In genomic region chr14:91901449-91902250, GRCh38 we compare ENCODE assay signal across 18 cellular contexts. TPM values are rescaled to one million over a fixed set of nuclear protein-coding genes. Genes with fewer than 3 reads are reported as not detected.
DNase-seq lines count a peak whose midpoint lies in the region; ATAC-seq, FAIRE-seq and TF ChIP-seq lines count a peak whose summit lies in the region.
"Had no signal": no experiment of that assay in that cellular context is flagged by ENCODE, and none has a peak within 500 bp of the region (broad histone marks: within the 10 kb centered on the region; RNA-seq: fewer than 3 reads in every experiment).

No MANE protein-coding gene starts in this region.

- H3K4me2 ChIP-seq in MM.1S (ENCODE audit: low read depth, low read length), result no peak overlapping the region
- H3K4me2 ChIP-seq in PC-3 (ENCODE audit: low read length), result no peak overlapping the region

- no peaks in the 10 kb centered on the region for H3F3A ChIP-seq in MM.1S (ENCODE audit: insufficient read depth, low read length)
- no peaks in the 10 kb centered on the region for H3F3A ChIP-seq in PC-3 (ENCODE audit: low read length, unreplicated experiment)

- peaks cover 0 to 5% (median 0%) of the 10 kb centered on the region in 4 donors for H3K27me3 ChIP-seq in esophagus muscularis mucosa
- no peaks in the 10 kb centered on the region for H3K27me3 ChIP-seq in testis
- no peaks in the 10 kb centered on the region for H3K27me3 ChIP-seq in MM.1S (replicated peaks; ENCODE audit: insufficient read depth, low read length)
- H3K27me3 ChIP-seq in PC-3 (ENCODE audit: low read length), result peaks cover 6% of the 10 kb centered on the region; the same call in 1 of the 2 replicates

- TF ChIP-seq CTCF in esophagus muscularis mucosa (IDR thresholded peaks at IDR 0.05) (no peak), kidney (IDR thresholded peaks at IDR 0.05; ENCODE audit: borderline replicate concordance, extremely low read depth, insufficient read depth) (no peak), testis (IDR thresholded peaks at IDR 0.05) (no peak), GM10248 (IDR thresholded peaks at IDR 0.05; ENCODE audit: control extremely low read depth, extremely low read depth, low read depth, missing control alignments) (no peak), MM.1S (IDR thresholded peaks at IDR 0.05; ENCODE audit: low read length) (no peak), PC-3 (conservative IDR thresholded peaks at IDR 0.05; ENCODE audit: low read depth, low read length) (no peak)

- H3K9me2 ChIP-seq in MM.1S (replicated peaks; ENCODE audit: insufficient read depth, low read length) (no peaks in the 10 kb centered on the region), PC-3 (replicated peaks; ENCODE audit: low read length) (no peaks in the 10 kb centered on the region)

- intact Hi-C loops in esophagus muscularis mucosa (cut with DNase I), result no loop called here
- intact Hi-C loops in kidney (cut with DNase I), result no loop called here
- intact Hi-C loops in testis (cut with DNase I; ENCODE audit: low total_unique reads), result no loop called here
- intact Hi-C loops in PC-3 (cut with micrococcal nuclease), result no loop called here

- H3K36me3 ChIP-seq in esophagus muscularis mucosa (no peaks in the 10 kb centered on the region), kidney (ENCODE audit: control insufficient read depth in 1 of 2, insufficient read depth in 2 of 2, low read length in 2 of 2) (no peaks in the 10 kb centered on the region), testis (ENCODE audit: low read depth, missing control alignments) (no peaks in the 10 kb centered on the region), MM.1S (replicated peaks; ENCODE audit: insufficient read depth, low read length) (no peaks in the 10 kb centered on the region), PC-3 (ENCODE audit: low read depth, low read length) (no peaks in the 10 kb centered on the region)

- no TSS peak for BruUV-seq in PC-3 (replicated peaks; lab: Mats Ljungman, UMichigan)

- TF ChIP-seq EP300 in esophagus muscularis mucosa (IDR thresholded peaks at IDR 0.05), result no peak

- H3K9ac ChIP-seq in kidney (ENCODE audit: low read length in 2 of 2) (no peak overlapping the region), MM.1S (ENCODE audit: low read length) (no peak overlapping the region), PC-3 (ENCODE audit: low read length) (no peak overlapping the region)

- no peak overlapping the region for H2AFZ ChIP-seq in MM.1S (ENCODE audit: low read length)
- no peak overlapping the region for H2AFZ ChIP-seq in PC-3 (ENCODE audit: low read length)

- H4K20me1 ChIP-seq in MM.1S (ENCODE audit: insufficient read depth, low read length) (no peaks in the 10 kb centered on the region), PC-3 (ENCODE audit: low read length) (no peaks in the 10 kb centered on the region)

- no peak for ATAC-seq in PC-3
- ATAC-seq: activated CD8-positive, alpha-beta T cell treated with anti-CD3 and anti-CD28 coated beads for 36 hours; activated T-cell treated with anti-CD3 and anti-CD28 coated beads, Interleukin-2, amount 50 U/mL, for 72 hours; HCT116; left colon had no signal

- DNase-seq in GM19239 (ENCODE audit: insufficient read length, low spot score), result no peak
- DNase-seq in esophagus muscularis mucosa (ENCODE audit: extremely low spot score), result no peak
- DNase-seq in kidney, result peak; percentile 5
- peak; percentile 67 for DNase-seq in testis
- no peak for DNase-seq in GM10248 (ENCODE audit: extremely low spot score)
- DNase-seq in MM.1S, result no peak
- DNase-seq in PC-3, result no peak
- DNase-seq in medulla oblongata (ENCODE audit: extremely low spot score), result no peak
- DNase-seq: activated CD8-positive, alpha-beta T cell treated with anti-CD3 and anti-CD28 coated beads for 36 hours; activated naive CD8-positive, alpha-beta T cell treated with anti-CD3 and anti-CD28 coated beads, Interleukin-2, amount 10 ng/mL, durations not matched to agents 7 days and 5 days; activated T-cell treated with anti-CD3 and anti-CD28 coated beads, Interleukin-2, amount 50 U/mL, for 72 hours; AML-193; left colon; MV-4-11; NCI-H2081; NCI-H524 treated with DMSO at 0.1 percent for 48 hours; stimulated activated naive CD4-positive, alpha-beta T cell treated with Interleukin-2 at 50 U/mL for 16 hours had no signal

- CTCF ChIA-PET in GM10248 (lab: Yijun Ruan, JAX), result no interaction called here
- CTCF ChIA-PET in PC-3 (lab: Charles Lee), result no interaction called here

- FAIRE-seq in GM19239 (lab: Jason Lieb, UNC), result peak; percentile 8
- FAIRE-seq in kidney (lab: Jason Lieb, UNC), result no peak

- no peak overlapping the region for H3K4me3 ChIP-seq in esophagus muscularis mucosa
- no peak overlapping the region for H3K4me3 ChIP-seq in kidney (ENCODE audit: low read length in 2 of 2)
- no peak overlapping the region for H3K4me3 ChIP-seq in testis
- H3K4me3 ChIP-seq in MM.1S (ENCODE audit: low read length), result no peak overlapping the region
- no peak overlapping the region for H3K4me3 ChIP-seq in PC-3 (ENCODE audit: low read length)

- 56% methylated on average over 9 of the region's 9 CpGs for whole genome bisulfite sequencing in esophagus muscularis mucosa
- 56 to 57% methylated on average over 9 of the region's 9 CpGs for WGBS in testis, 2 donors

- peaks cover 4 to 47% (median 38%) of the 10 kb centered on the region in 4 donors for H3K4me1 ChIP-seq in esophagus muscularis mucosa
- peaks cover 9 to 11% of the 10 kb centered on the region in 2 donors for H3K4me1 ChIP-seq in kidney (ENCODE audit: control insufficient read depth in 1 of 2, insufficient read depth in 1 of 2, low read depth in 1 of 2, low read length in 2 of 2)
- H3K4me1 ChIP-seq in testis, result peaks cover 63% of the 10 kb centered on the region
- no peaks in the 10 kb centered on the region for H3K4me1 ChIP-seq in MM.1S (ENCODE audit: low read length)
- no peaks in the 10 kb centered on the region for H3K4me1 ChIP-seq in PC-3 (ENCODE audit: insufficient read depth, low read length)

- no peaks in the 10 kb centered on the region for H3K9me3 ChIP-seq in esophagus muscularis mucosa
- H3K9me3 ChIP-seq in kidney (ENCODE audit: control insufficient read depth in 1 of 2, low read length in 2 of 2), result no peaks in the 10 kb centered on the region
- H3K9me3 ChIP-seq in testis, result no peaks in the 10 kb centered on the region
- no peaks in the 10 kb centered on the region for H3K9me3 ChIP-seq in MM.1S (replicated peaks; ENCODE audit: insufficient read depth, low read length)
- H3K9me3 ChIP-seq in PC-3 (ENCODE audit: low read length), result no peaks in the 10 kb centered on the region

- H3K27ac ChIP-seq in esophagus muscularis mucosa (replicated peaks in 1 of 4), result peak overlapping the region; percentile 39 to 54 (median 48)
- H3K27ac ChIP-seq in kidney (ENCODE audit: low read depth in 2 of 2, low read length in 2 of 2), result no peak overlapping the region
- H3K27ac ChIP-seq in testis, result peak overlapping the region in 1 of 2 donors; percentile 82
- H3K27ac ChIP-seq in MM.1S (ENCODE audit: low read length), result no peak overlapping the region
- no peak overlapping the region for H3K27ac ChIP-seq in PC-3 (ENCODE audit: low read length)

- TF ChIP-seq POLR2A in esophagus muscularis mucosa (IDR thresholded peaks at IDR 0.05; ENCODE audit: low read depth) (no peak), testis (IDR thresholded peaks at IDR 0.05) (no peak)

- POLR2A ChIA-PET in GM10248 (lab: Yijun Ruan, JAX), result no interaction called here
- POLR2A ChIA-PET in PC-3 (lab: Charles Lee; ENCODE audit: unreplicated experiment), result no interaction called here

- H3K79me2 ChIP-seq in MM.1S (ENCODE audit: low read length) (no peaks in the 10 kb centered on the region), PC-3 (ENCODE audit: low read length) (no peaks in the 10 kb centered on the region)

RNA-seq across cellular contexts. Expression of gene TC2N, which starts 34.3 kb away (rescaled TPM):
- 10 to 100 TPM; 17.8 to 27.8 (median 23.7) TPM for total RNA-seq in esophagus muscularis mucosa
- total RNA-seq in kidney, result 39.7 TPM
- polyA plus RNA-seq in kidney (ENCODE audit: insufficient read depth, low read depth, low replicate concordance), result 5.8 TPM
- total RNA-seq in testis, result 10 to 100 TPM; 19.6 to 24.3 TPM
- 17.2 TPM for polyA plus RNA-seq in testis (ENCODE audit: insufficient read depth, low read depth, low replicate concordance)
- 3.7 and 6.2 TPM in 2 replicates for total RNA-seq in PC-3 (2014; rRNA removed)

RNA-seq across cellular contexts. Expression of gene FBLN5, which starts 45.8 kb away (rescaled TPM):
- total RNA-seq in esophagus muscularis mucosa (100 to 1,000 TPM in 3 of 4 donors, 10 to 100 TPM in 1; 79.7 to 161 (median 116) TPM), kidney (99.0 TPM), testis (100 to 1,000 TPM in 1 of 2 donors, 10 to 100 TPM in 1; 88.1 to 110 TPM), PC-3 (2014; rRNA removed) (0.17 and 0.58 TPM in 2 replicates)
- polyA plus RNA-seq in kidney (ENCODE audit: insufficient read depth, low read depth, low replicate concordance) (75.2 TPM), testis (ENCODE audit: insufficient read depth, low read depth, low replicate concordance) (118 TPM)

Comparison
In these comparisons a context has a peak if more than half of its experiments do, and no peak if none do; other contexts are left out.
1. DNase-seq: peak in kidney (single experiment) and testis (single experiment); none in GM19239 (single experiment), esophagus muscularis mucosa (single experiment), GM10248 (single experiment), MM.1S (single experiment), PC-3 (single experiment) and medulla oblongata (single experiment).
2. H3K27ac ChIP-seq: peak in esophagus muscularis mucosa (4 of 4); none in kidney (0 of 2), MM.1S (single experiment) and PC-3 (single experiment).
3. RNA of gene FBLN5, which starts 45.8 kb away (total RNA-seq): 79.7 to 161 TPM in esophagus muscularis mucosa, 88.1 to 110 TPM in testis and 99.0 TPM in kidney (single experiment); 0.17 to 0.58 TPM in PC-3; every median in the first group is over 10 times any median in the second.